ENCODE assay signal across 21 cellular contexts in the genomic region with DNA sequence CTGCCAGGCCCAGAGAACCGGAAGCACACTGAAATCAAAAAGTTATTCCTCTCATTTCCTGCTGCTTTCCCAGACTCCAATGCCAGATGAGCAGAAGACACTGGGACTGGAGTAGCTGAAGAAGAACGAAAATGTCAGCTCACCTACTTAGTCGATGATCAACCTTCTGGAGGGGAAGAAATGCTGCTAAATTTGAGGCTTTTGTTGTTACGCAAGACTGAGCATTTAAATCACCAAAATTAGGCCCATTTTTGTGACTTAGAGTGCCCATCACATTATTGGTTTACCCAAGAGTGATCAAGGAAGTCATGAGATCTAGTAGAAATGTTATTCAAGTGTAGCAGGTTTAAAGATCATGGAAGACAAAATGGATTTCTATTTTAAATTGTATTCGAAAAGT.
A peak's percentile ranks its signal among the peaks of the same experiment; 100 is the strongest.
DNase-seq lines count a peak whose midpoint lies in the region; ATAC-seq, FAIRE-seq and TF ChIP-seq lines count a peak whose summit lies in the region.
"Had no signal": no experiment of that assay in that cellular context is flagged by ENCODE, and none has a peak within 500 bp of the region (broad histone marks: within the 10 kb centered on the region; RNA-seq: fewer than 3 reads in every experiment).

No MANE protein-coding gene starts in this region.

- CTCF ChIA-PET in HepG2 (lab: Yijun Ruan, JAX; ENCODE audit: low intra/inter-chr PET ratio, low total read pairs), result no interaction called here

- WGBS in HepG2 (ENCODE audit: low lambda C conversion rate), result 68% methylated on average over 5 of the region's 5 CpGs
- WGBS in right lobe of liver (ENCODE audit: insufficient coverage, low coverage, low lambda C conversion rate, missing lambda C conversion rate), result 76% methylated on average over 5 of the region's 5 CpGs

- DNase-seq in HepG2 (ENCODE audit: low spot score), result no peak
- DNase-seq in right lobe of liver, result no peak
- no peak for DNase-seq in osteoblast (ENCODE audit: insufficient read length, low spot score, missing footprints)
- no peak for DNase-seq in tibial artery
- DNase-seq in head of caudate nucleus, result no peak
- DNase-seq: AML-193; Caco-2; Calu3; CD4-positive, alpha-beta T cell; CD8-positive, alpha-beta T cell; DMS79 treated with DMSO at 0.1 percent for 48 hours; GF-D8 had no signal

- H4K20me1 ChIP-seq in HepG2 (ENCODE audit: insufficient read depth, low read length) (no peaks in the 10 kb centered on the region), osteoblast (ENCODE audit: insufficient read depth, low read length) (no peaks in the 10 kb centered on the region)
- H4K20me1 ChIP-seq: BLaER1 treated with 17β-estradiol and CSF1 and Interleukin-3, amounts not matched to agents 10 nM and 100 nM had no signal

- no TSS peak for BruUV-seq in HepG2 (replicated peaks; lab: Mats Ljungman, UMichigan)

- H3K27ac ChIP-seq in HepG2 (ENCODE audit: extremely low read length, insufficient read depth, low read length), result no peak overlapping the region
- H3K27ac ChIP-seq in right lobe of liver, result no peak overlapping the region
- H3K27ac ChIP-seq in osteoblast (ENCODE audit: low read depth, low read length), result no peak overlapping the region
- peak overlapping the region; percentile 25 to 51 for H3K27ac ChIP-seq in tibial artery
- H3K27ac ChIP-seq: 22Rv1; A549; BLaER1 treated with 17β-estradiol and CSF1 and Interleukin-3, amounts not matched to agents 10 nM and 100 nM; C4-2B had no signal

- in situ Hi-C loops in HepG2 (cut with HindIII; ENCODE audit: extremely low pct_ligation_motif_present, low pct_unique_long_range_greater_than_20kb), result no loop called here

- TF ChIP-seq EP300 in HepG2 (IDR thresholded peaks at IDR 0.05; ENCODE audit: low read depth in 2 of 2, low read length in 2 of 2), result no peak
- no peak for TF ChIP-seq EP300 in HepG2 (CRISPR knock-in tag; IDR thresholded peaks at IDR 0.05; ENCODE audit: borderline replicate concordance)

- no peak for TF ChIP-seq POLR2A in HepG2 (IDR thresholded peaks at IDR 0.05; ENCODE audit: insufficient read depth in 1 of 2, low read depth in 2 of 2, low read length in 2 of 2)
- TF ChIP-seq POLR2A in right lobe of liver (IDR thresholded peaks at IDR 0.05), result no peak

- no peak for ATAC-seq in HepG2
- no peak for ATAC-seq in right lobe of liver
- no peak for ATAC-seq in HG03469 (IDR thresholded peaks at IDR 0.05; ENCODE audit: unreplicated experiment)
- ATAC-seq: A549; CD8-positive, alpha-beta T cell had no signal

- H3K27me3 ChIP-seq in HepG2 (ENCODE audit: control insufficient read depth in 1 of 2, insufficient read depth in 2 of 2, low read length in 2 of 2) (no peaks in the 10 kb centered on the region), right lobe of liver (no peaks in the 10 kb centered on the region), osteoblast (ENCODE audit: insufficient read depth, low read length) (no peaks in the 10 kb centered on the region), tibial artery (no peaks in the 10 kb centered on the region)
- H3K27me3 ChIP-seq: BLaER1 treated with 17β-estradiol and CSF1 and Interleukin-3, amounts not matched to agents 10 nM and 100 nM had no signal

- H3K36me3 ChIP-seq in HepG2 (replicated peaks in 1 of 2; ENCODE audit: control insufficient read depth in 1 of 2, insufficient read depth in 2 of 2, low read length in 2 of 2) (no peaks in the 10 kb centered on the region), right lobe of liver (no peaks in the 10 kb centered on the region), osteoblast (ENCODE audit: insufficient read depth, low read length) (no peaks in the 10 kb centered on the region), tibial artery (no peaks in the 10 kb centered on the region)
- H3K36me3 ChIP-seq: BLaER1 treated with 17β-estradiol and CSF1 and Interleukin-3, amounts not matched to agents 10 nM and 100 nM had no signal

- no peak overlapping the region for H3K9ac ChIP-seq in HepG2 (ENCODE audit: insufficient read depth, low read depth, low read length)
- H3K9ac ChIP-seq: BLaER1 treated with 17β-estradiol and CSF1 and Interleukin-3, amounts not matched to agents 10 nM and 100 nM had no signal

- H3K9me3 ChIP-seq in HepG2 (ENCODE audit: low read length), result no peaks in the 10 kb centered on the region
- no peaks in the 10 kb centered on the region for H3K9me3 ChIP-seq in right lobe of liver
- no peaks in the 10 kb centered on the region for H3K9me3 ChIP-seq in osteoblast (ENCODE audit: low read depth, low read length)
- no peaks in the 10 kb centered on the region for H3K9me3 ChIP-seq in tibial artery
- H3K9me3 ChIP-seq: A549; BLaER1 treated with 17β-estradiol and CSF1 and Interleukin-3, amounts not matched to agents 10 nM and 100 nM; Caco-2 had no signal

- H3K4me3 ChIP-seq in HepG2 (replicated peaks in 1 of 3; ENCODE audit: insufficient read depth in 1 of 3, low read depth in 2 of 3, low read length in 3 of 3) (no peak overlapping the region), right lobe of liver (no peak overlapping the region), osteoblast (ENCODE audit: insufficient read depth, low read length) (no peak overlapping the region), tibial artery (no peak overlapping the region)
- H3K4me3 ChIP-seq: A549; BLaER1 treated with 17β-estradiol and CSF1 and Interleukin-3, amounts not matched to agents 10 nM and 100 nM had no signal

- H3K4me1 ChIP-seq in HepG2 (ENCODE audit: insufficient read depth, low read length), result peaks cover 19% of the 10 kb centered on the region
- H3K4me1 ChIP-seq in right lobe of liver, result peaks cover 0 to 7% (median 1%) of the 10 kb centered on the region in 4 donors
- H3K4me1 ChIP-seq in osteoblast (ENCODE audit: insufficient read depth, low read length), result peaks cover 23% of the 10 kb centered on the region
- peaks cover 0 to 73% (median 19%) of the 10 kb centered on the region in 4 donors for H3K4me1 ChIP-seq in tibial artery
- H3K4me1 ChIP-seq: A549 had no signal

- H2AFZ ChIP-seq in HepG2 (ENCODE audit: low read length) (no peak overlapping the region), osteoblast (ENCODE audit: low read length) (peak overlapping the region; percentile 24)

- H3K4me2 ChIP-seq in HepG2 (ENCODE audit: low read depth, low read length), result no peak overlapping the region
- no peak overlapping the region for H3K4me2 ChIP-seq in osteoblast (ENCODE audit: insufficient read depth, low read length)
- H3K4me2 ChIP-seq: A549; BLaER1 treated with 17β-estradiol and CSF1 and Interleukin-3, amounts not matched to agents 10 nM and 100 nM had no signal

- TF ChIP-seq CTCF in HepG2 (CRISPR knock-in tag; IDR thresholded peaks at IDR 0.05) (no peak), right lobe of liver (IDR thresholded peaks at IDR 0.05) (no peak), osteoblast (IDR thresholded peaks at IDR 0.05; ENCODE audit: extremely low read depth, low read depth, low read length) (no peak), tibial artery (IDR thresholded peaks at IDR 0.05) (no peak)

- H3K79me2 ChIP-seq in HepG2 (ENCODE audit: insufficient read depth, low read length), result no peaks in the 10 kb centered on the region
- no peaks in the 10 kb centered on the region for H3K79me2 ChIP-seq in osteoblast (ENCODE audit: insufficient read depth, low read length)

- POLR2A ChIA-PET in HepG2 (lab: Yijun Ruan, JAX), result no interaction called here

- no peak for FAIRE-seq in HepG2 (lab: Jason Lieb, UNC)
- FAIRE-seq: A549, D721Med, G401.6, GM12891, GM19239 had no signal

- intact Hi-C loops in HepG2 (cut with micrococcal nuclease; ENCODE audit: unreplicated experiment), result loop anchor here (10.0 kb wide), 1 partner anchor 151 kb away; no protein-coding TSS in a partner anchor
- intact Hi-C loops in right lobe of liver (cut with DNase I), result no loop called here
- intact Hi-C loops in tibial artery (cut with DNase I; ENCODE audit: low total_unique reads), result no loop called here
- intact Hi-C loops in head of caudate nucleus (cut with DNase I), result no loop called here

- no peak for TF ChIP-seq RAD21 in HepG2 (CRISPR knock-in tag; IDR thresholded peaks at IDR 0.05)

TF ChIP-seq in HepG2, 621 proteins besides CTCF, POLR2A, EP300 and RAD21:
- TF ChIP-seq CREBL2 (CRISPR knock-in tag; IDR thresholded peaks at IDR 0.05; ENCODE audit: borderline replicate concordance) (no peak), CEBPB (IDR thresholded peaks at IDR 0.05; ENCODE audit: borderline replicate concordance, low read depth, low read length) (peak; percentile 58; the same call in 1 of the 2 replicates)

Comparison
In these comparisons a context has a peak if more than half of its experiments do, and no peak if none do; other contexts are left out.
1. H3K27ac ChIP-seq: peak in tibial artery (2 of 2); none in HepG2 (single experiment), right lobe of liver (0 of 3) and osteoblast (single experiment).